8 cellular contexts compared by ENCODE assay signal in genomic region chr3:125916376-125916978, GRCh38. TPM values are rescaled to one million over a fixed set of nuclear protein-coding genes. Genes with fewer than 3 reads are reported as not detected.
DNase-seq lines count a peak whose midpoint lies in the region; ATAC-seq and TF ChIP-seq lines count a peak whose summit lies in the region.

No MANE protein-coding gene starts in this region.

- peak overlapping the region; percentile 95 for H3K9ac ChIP-seq in MM.1S (ENCODE audit: low read length)
- peak overlapping the region; percentile 84 for H3K9ac ChIP-seq in adipocyte (ENCODE audit: low read length)
- H3K9ac ChIP-seq in parathyroid adenoma = peak overlapping the region; percentile 29

- H3K4me2 ChIP-seq in MM.1S (ENCODE audit: low read depth, low read length) = peak overlapping the region; percentile 80
- H3K4me2 ChIP-seq in parathyroid adenoma (ENCODE audit: low read length) = peak overlapping the region; percentile 86

- peak; percentile 62 for ATAC-seq in RWPE2 (ENCODE audit: low read depth)

- no peaks in the 10 kb centered on the region for H3K36me3 ChIP-seq in MM.1S (replicated peaks; ENCODE audit: insufficient read depth, low read length)
- H3K36me3 ChIP-seq in RWPE2 (ENCODE audit: low read depth) = no peaks in the 10 kb centered on the region
- H3K36me3 ChIP-seq in adipocyte (ENCODE audit: control insufficient read depth, insufficient read depth, low read length, severe bottlenecking) = no peaks in the 10 kb centered on the region
- H3K36me3 ChIP-seq in cardiac muscle cell = no peaks in the 10 kb centered on the region
- H3K36me3 ChIP-seq in parathyroid adenoma (ENCODE audit: control insufficient read depth, insufficient read depth, low read length) = no peaks in the 10 kb centered on the region

- peaks cover 7% of the 10 kb centered on the region for H3K79me2 ChIP-seq in MM.1S (ENCODE audit: low read length)
- H3K79me2 ChIP-seq in parathyroid adenoma = no peaks in the 10 kb centered on the region

- peak overlapping the region; percentile 90 for H3K27ac ChIP-seq in MM.1S (ENCODE audit: low read length)
- peak overlapping the region; percentile 93 for H3K27ac ChIP-seq in RWPE2 (ENCODE audit: poor library complexity, severe bottlenecking)
- peak overlapping the region; percentile 15 for H3K27ac ChIP-seq in cardiac muscle cell
- peak overlapping the region; percentile 91 for H3K27ac ChIP-seq in parathyroid adenoma

- H4K20me1 ChIP-seq in MM.1S (ENCODE audit: insufficient read depth, low read length) = no peaks in the 10 kb centered on the region

- peak overlapping the region; percentile 30 for H2AFZ ChIP-seq in MM.1S (ENCODE audit: low read length)
- H2AFZ ChIP-seq in parathyroid adenoma = peak overlapping the region; percentile 94

- no peaks in the 10 kb centered on the region for H3K27me3 ChIP-seq in MM.1S (replicated peaks; ENCODE audit: insufficient read depth, low read length)
- no peaks in the 10 kb centered on the region for H3K27me3 ChIP-seq in RWPE2 (ENCODE audit: insufficient read depth, poor library complexity, severe bottlenecking)
- no peaks in the 10 kb centered on the region for H3K27me3 ChIP-seq in adipocyte (replicated peaks; ENCODE audit: control insufficient read depth, insufficient read depth, low read length)
- H3K27me3 ChIP-seq in cardiac muscle cell = no peaks in the 10 kb centered on the region
- H3K27me3 ChIP-seq in parathyroid adenoma (ENCODE audit: control insufficient read depth, insufficient read depth, low read length) = no peaks in the 10 kb centered on the region

- CTCF ChIA-PET in HEK293T (lab: Yijun Ruan, JAX) = no interaction called here

- peak; percentile 49 for TF ChIP-seq CTCF in GM12874 (IDR thresholded peaks at IDR 0.05; ENCODE audit: insufficient read depth, low read depth, low read length)
- peak; percentile 31 for TF ChIP-seq CTCF in MM.1S (IDR thresholded peaks at IDR 0.05; ENCODE audit: low read length)
- TF ChIP-seq CTCF in RWPE2 (IDR thresholded peaks at IDR 0.05; ENCODE audit: poor library complexity, severe bottlenecking) = no peak
- peak; percentile 39 for TF ChIP-seq CTCF in cardiac muscle cell (IDR thresholded peaks at IDR 0.05; ENCODE audit: low read depth, low read length)
- TF ChIP-seq CTCF in parathyroid adenoma (IDR thresholded peaks at IDR 0.05) = peak; percentile 35

- H3K4me1 ChIP-seq in MM.1S (ENCODE audit: low read length) = peaks cover 21% of the 10 kb centered on the region
- H3K4me1 ChIP-seq in RWPE2 (ENCODE audit: insufficient read depth, poor library complexity, severe bottlenecking) = peaks cover 15% of the 10 kb centered on the region
- peaks cover 7% of the 10 kb centered on the region for H3K4me1 ChIP-seq in adipocyte (ENCODE audit: control insufficient read depth, insufficient read depth, low read length)
- no peaks in the 10 kb centered on the region for H3K4me1 ChIP-seq in cardiac muscle cell (ENCODE audit: low read depth)
- H3K4me1 ChIP-seq in parathyroid adenoma = peaks cover 2% of the 10 kb centered on the region

- H3K4me3 ChIP-seq in MM.1S (ENCODE audit: low read length) (peak overlapping the region; percentile 79), RWPE2 (ENCODE audit: severe bottlenecking) (peak overlapping the region; percentile 59), adipocyte (ENCODE audit: low read length) (peak overlapping the region; percentile 89), cardiac muscle cell (peak overlapping the region; percentile 44), parathyroid adenoma (ENCODE audit: low read depth, low read length) (peak overlapping the region; percentile 76)

- POLR2A ChIA-PET in HEK293T (lab: Yijun Ruan, JAX) = interaction anchor here (1.0 kb wide), 1 partner anchor 19 kb away, joined by 3 read pairs; no protein-coding TSS in a partner anchor

- H3F3A ChIP-seq in MM.1S (ENCODE audit: insufficient read depth, low read length) = peaks cover 17% of the 10 kb centered on the region

- H3K9me3 ChIP-seq in MM.1S (replicated peaks; ENCODE audit: insufficient read depth, low read length) (no peaks in the 10 kb centered on the region), RWPE2 (ENCODE audit: severe bottlenecking) (no peaks in the 10 kb centered on the region), adipocyte (ENCODE audit: control insufficient read depth, low read length) (no peaks in the 10 kb centered on the region), cardiac muscle cell (ENCODE audit: low read depth) (no peaks in the 10 kb centered on the region), parathyroid adenoma (ENCODE audit: control insufficient read depth, low read length) (no peaks in the 10 kb centered on the region)

- no peaks in the 10 kb centered on the region for H3K9me2 ChIP-seq in MM.1S (replicated peaks; ENCODE audit: insufficient read depth, low read length)

- peak; percentile 84 for DNase-seq in HEK293T (ENCODE audit: extremely low spot score)
- DNase-seq in MM.1S = peak; percentile 95
- DNase-seq in RWPE2 (ENCODE audit: low spot score) = no peak
- DNase-seq in adipocyte (ENCODE audit: low read depth) = peak; percentile 97
- peak; percentile 95 to 96 for DNase-seq in cardiac muscle cell (ENCODE audit: low read depth in 1 of 2, low spot score in 1 of 2)
- no peak for DNase-seq in mucosa of gallbladder (ENCODE audit: low spot score)

TF ChIP-seq in HEK293T, 16 proteins besides CTCF, POLR2A, EP300 and RAD21:
- peak; percentile 85 for TF ChIP-seq L3MBTL2 (conservative IDR thresholded peaks at IDR 0.05)
- no peak for TF ChIP-seq TARDBP (IDR thresholded peaks at IDR 0.05)

RNA-seq across cellular contexts. Expression of gene ROPN1B, which starts 52.5 kb away (rescaled TPM):
- not detected in 2 replicates for total RNA-seq in cardiac muscle cell
- not detected in 2 replicates for polyA plus RNA-seq in cardiac muscle cell
- not detected for total RNA-seq in mucosa of gallbladder

Comparison
In these comparisons a context has a peak if more than half of its experiments do, and no peak if none do; other contexts are left out.
1. DNase-seq: peak in HEK293T (single experiment), MM.1S (single experiment), adipocyte (single experiment) and cardiac muscle cell (2 of 2); none in RWPE2 (single experiment) and mucosa of gallbladder (single experiment).
2. H3K27ac ChIP-seq: peak in every context shown above with its lines; median percentile 93 in RWPE2; 91 in parathyroid adenoma; 90 in MM.1S; 15 in cardiac muscle cell.
3. H3K9ac ChIP-seq: peak in every context shown above with its lines; median percentile 95 in MM.1S; 84 in adipocyte; 29 in parathyroid adenoma.
4. Peak in every context shown above with its lines, with median percentiles within 50 percentile points of each other: H3K4me3 ChIP-seq.